ENCODE assay signal across 1 cellular context in genomic region chr17:49315551-49315951, GRCh38.
TF ChIP-seq lines count a peak whose summit lies in the region.

No MANE protein-coding gene starts in this region.

TF ChIP-seq in HepG2, 621 proteins besides CTCF, POLR2A, EP300 and RAD21 (continued from another document):
- TF ChIP-seq, protein P1, sequence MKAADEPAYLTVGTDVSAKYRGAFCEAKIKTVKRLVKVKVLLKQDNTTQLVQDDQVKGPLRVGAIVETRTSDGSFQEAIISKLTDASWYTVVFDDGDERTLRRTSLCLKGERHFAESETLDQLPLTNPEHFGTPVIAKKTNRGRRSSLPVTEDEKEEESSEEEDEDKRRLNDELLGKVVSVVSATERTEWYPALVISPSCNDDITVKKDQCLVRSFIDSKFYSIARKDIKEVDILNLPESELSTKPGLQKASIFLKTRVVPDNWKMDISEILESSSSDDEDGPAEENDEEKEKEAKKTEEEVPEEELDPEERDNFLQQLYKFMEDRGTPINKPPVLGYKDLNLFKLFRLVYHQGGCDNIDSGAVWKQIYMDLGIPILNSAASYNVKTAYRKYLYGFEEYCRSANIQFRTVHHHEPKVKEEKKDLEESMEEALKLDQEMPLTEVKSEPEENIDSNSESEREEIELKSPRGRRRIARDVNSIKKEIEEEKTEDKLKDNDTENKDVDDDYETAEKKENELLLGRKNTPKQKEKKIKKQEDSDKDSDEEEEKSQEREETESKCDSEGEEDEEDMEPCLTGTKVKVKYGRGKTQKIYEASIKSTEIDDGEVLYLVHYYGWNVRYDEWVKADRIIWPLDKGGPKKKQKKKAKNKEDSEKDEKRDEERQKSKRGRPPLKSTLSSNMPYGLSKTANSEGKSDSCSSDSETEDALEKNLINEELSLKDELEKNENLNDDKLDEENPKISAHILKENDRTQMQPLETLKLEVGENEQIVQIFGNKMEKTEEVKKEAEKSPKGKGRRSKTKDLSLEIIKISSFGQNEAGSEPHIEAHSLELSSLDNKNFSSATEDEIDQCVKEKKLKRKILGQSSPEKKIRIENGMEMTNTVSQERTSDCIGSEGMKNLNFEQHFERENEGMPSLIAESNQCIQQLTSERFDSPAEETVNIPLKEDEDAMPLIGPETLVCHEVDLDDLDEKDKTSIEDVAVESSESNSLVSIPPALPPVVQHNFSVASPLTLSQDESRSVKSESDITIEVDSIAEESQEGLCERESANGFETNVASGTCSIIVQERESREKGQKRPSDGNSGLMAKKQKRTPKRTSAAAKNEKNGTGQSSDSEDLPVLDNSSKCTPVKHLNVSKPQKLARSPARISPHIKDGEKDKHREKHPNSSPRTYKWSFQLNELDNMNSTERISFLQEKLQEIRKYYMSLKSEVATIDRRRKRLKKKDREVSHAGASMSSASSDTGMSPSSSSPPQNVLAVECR (CRISPR knock-in tag; IDR thresholded peaks at IDR 0.05; ENCODE audit: borderline replicate concordance), result no peak
- no peak for TF ChIP-seq ZNF232 (CRISPR knock-in tag; IDR thresholded peaks at IDR 0.05; ENCODE audit: borderline replicate concordance)
- TF ChIP-seq PAWR (CRISPR knock-in tag; IDR thresholded peaks at IDR 0.05; ENCODE audit: borderline replicate concordance), result no peak
- TF ChIP-seq, protein P2, sequence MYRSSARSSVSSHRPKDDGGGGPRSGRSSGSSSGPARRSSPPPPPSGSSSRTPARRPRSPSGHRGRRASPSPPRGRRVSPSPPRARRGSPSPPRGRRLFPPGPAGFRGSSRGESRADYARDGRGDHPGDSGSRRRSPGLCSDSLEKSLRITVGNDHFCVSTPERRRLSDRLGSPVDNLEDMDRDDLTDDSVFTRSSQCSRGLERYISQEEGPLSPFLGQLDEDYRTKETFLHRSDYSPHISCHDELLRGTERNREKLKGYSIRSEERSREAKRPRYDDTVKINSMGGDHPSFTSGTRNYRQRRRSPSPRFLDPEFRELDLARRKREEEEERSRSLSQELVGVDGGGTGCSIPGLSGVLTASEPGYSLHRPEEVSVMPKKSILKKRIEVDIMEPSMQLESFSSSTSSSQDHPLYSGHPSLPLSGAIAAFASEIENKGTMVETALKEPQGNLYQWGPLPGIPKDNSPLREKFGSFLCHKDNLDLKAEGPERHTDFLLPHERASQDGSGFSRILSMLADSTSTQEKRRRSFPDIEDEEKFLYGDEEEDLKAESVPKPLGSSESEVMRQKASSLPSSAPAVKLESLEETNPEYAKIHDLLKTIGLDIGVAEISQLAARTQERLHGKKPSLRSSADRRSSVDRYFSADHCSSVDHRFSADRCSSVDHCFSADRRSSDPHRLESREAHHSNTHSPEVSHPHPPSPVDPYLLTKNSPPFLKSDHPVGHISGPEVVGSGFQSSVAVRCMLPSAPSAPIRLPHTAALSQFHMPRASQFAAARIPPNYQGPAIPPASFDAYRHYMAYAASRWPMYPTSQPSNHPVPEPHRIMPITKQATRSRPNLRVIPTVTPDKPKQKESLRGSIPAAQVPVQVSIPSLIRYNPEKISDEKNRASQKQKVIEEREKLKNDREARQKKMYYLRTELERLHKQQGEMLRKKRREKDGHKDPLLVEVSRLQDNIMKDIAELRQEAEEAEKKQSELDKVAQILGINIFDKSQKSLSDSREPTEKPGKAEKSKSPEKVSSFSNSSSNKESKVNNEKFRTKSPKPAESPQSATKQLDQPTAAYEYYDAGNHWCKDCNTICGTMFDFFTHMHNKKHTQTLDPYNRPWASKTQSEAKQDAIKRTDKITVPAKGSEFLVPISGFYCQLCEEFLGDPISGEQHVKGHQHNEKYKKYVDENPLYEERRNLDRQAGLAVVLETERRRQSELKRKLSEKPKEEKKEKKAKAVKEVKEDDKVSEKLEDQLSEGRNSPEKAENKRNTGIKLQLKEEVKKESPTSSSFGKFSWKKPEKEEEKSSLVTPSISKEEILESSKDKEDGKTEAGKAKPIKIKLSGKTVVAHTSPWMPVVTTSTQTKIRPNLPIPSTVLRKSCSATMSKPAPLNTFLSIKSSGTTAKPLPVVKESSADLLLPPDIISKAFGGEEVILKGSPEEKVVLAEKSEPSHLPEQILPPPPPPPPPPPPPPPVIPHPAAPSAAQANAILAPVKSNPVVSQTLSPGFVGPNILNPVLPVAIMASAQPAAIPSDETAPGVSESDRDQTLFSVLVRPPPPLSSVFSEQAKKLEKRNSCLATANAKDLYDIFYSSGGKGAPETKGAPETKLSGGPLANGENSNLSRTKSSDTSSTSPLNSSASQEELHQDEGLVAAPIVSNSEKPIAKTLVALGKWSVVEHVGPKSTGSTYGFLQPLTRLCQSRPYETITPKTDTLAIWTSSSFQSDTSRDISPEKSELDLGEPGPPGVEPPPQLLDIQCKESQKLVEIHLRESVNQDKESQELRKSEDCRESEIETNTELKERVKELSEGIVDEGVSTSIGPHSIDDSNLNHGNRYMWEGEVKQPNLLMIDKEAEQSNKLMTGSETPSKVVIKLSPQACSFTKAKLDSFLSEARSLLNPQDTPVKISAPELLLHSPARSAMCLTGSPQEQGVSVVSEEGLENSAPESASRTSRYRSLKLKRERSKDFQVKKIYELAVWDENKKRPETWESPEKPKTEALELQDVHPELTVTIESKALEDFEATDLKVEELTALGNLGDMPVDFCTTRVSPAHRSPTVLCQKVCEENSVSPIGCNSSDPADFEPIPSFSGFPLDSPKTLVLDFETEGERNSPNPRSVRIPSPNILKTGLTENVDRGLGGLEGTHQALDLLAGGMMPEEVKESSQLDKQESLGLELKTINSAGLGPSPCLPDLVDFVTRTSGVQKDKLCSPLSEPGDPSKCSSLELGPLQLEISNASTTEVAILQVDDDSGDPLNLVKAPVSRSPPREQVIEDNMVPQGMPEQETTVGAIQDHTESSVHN (CRISPR knock-in tag; IDR thresholded peaks at IDR 0.05), result no peak
- no peak for TF ChIP-seq ZNF512 (CRISPR knock-in tag; IDR thresholded peaks at IDR 0.05)
- TF ChIP-seq BHLHE40 (IDR thresholded peaks at IDR 0.05; ENCODE audit: low read length), result no peak
- TF ChIP-seq ZNF761 (CRISPR knock-in tag; conservative IDR thresholded peaks at IDR 0.05), result no peak
- TF ChIP-seq, protein P3, sequence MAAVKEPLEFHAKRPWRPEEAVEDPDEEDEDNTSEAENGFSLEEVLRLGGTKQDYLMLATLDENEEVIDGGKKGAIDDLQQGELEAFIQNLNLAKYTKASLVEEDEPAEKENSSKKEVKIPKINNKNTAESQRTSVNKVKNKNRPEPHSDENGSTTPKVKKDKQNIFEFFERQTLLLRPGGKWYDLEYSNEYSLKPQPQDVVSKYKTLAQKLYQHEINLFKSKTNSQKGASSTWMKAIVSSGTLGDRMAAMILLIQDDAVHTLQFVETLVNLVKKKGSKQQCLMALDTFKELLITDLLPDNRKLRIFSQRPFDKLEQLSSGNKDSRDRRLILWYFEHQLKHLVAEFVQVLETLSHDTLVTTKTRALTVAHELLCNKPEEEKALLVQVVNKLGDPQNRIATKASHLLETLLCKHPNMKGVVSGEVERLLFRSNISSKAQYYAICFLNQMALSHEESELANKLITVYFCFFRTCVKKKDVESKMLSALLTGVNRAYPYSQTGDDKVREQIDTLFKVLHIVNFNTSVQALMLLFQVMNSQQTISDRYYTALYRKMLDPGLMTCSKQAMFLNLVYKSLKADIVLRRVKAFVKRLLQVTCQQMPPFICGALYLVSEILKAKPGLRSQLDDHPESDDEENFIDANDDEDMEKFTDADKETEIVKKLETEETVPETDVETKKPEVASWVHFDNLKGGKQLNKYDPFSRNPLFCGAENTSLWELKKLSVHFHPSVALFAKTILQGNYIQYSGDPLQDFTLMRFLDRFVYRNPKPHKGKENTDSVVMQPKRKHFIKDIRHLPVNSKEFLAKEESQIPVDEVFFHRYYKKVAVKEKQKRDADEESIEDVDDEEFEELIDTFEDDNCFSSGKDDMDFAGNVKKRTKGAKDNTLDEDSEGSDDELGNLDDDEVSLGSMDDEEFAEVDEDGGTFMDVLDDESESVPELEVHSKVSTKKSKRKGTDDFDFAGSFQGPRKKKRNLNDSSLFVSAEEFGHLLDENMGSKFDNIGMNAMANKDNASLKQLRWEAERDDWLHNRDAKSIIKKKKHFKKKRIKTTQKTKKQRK (IDR thresholded peaks at IDR 0.05; ENCODE audit: low read length), result no peak
- no peak for TF ChIP-seq MTF1 (CRISPR knock-in tag; IDR thresholded peaks at IDR 0.05)
- no peak for TF ChIP-seq U2AF1 (optimal IDR thresholded peaks at IDR 0.05; ENCODE audit: low read depth, low read length)
- TF ChIP-seq IRF2 (CRISPR knock-in tag; IDR thresholded peaks at IDR 0.05), result no peak
- TF ChIP-seq, protein P4, sequence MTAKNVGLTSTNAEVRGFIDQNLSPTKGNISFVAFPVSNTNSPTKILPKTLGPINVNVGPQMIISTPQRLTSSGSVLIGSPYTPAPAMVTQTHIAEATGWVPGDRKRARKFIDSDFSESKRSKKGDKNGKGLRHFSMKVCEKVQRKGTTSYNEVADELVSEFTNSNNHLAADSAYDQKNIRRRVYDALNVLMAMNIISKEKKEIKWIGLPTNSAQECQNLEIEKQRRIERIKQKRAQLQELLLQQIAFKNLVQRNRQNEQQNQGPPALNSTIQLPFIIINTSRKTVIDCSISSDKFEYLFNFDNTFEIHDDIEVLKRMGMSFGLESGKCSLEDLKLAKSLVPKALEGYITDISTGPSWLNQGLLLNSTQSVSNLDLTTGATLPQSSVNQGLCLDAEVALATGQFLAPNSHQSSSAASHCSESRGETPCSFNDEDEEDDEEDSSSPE (CRISPR knock-in tag; IDR thresholded peaks at IDR 0.05), result no peak
